8 cellular contexts compared by ENCODE assay signal in genomic region chr1:39269791-39270342, GRCh38.
DNase-seq lines count a peak whose midpoint lies in the region; ATAC-seq and TF ChIP-seq lines count a peak whose summit lies in the region.

No MANE protein-coding gene starts in this region.

- TF ChIP-seq CTCF in GM10248 (IDR thresholded peaks at IDR 0.05; ENCODE audit: control extremely low read depth, extremely low read depth, low read depth, missing control alignments) = no peak

- H3K36me3 Mint-ChIP-seq in natural killer cell treated with Interleukin-12 subunit alpha and Interleukin-12 subunit beta and Interleukin-15 and Interleukin-18, amount 100 ng/mL, for 72 hours = peaks cover 5% of the 10 kb centered on the region

- H3K27ac Mint-ChIP-seq in natural killer cell treated with Interleukin-12 subunit alpha and Interleukin-12 subunit beta and Interleukin-15 and Interleukin-18, amount 100 ng/mL, for 72 hours = peak overlapping the region; percentile 25 to 87

- no peaks in the 10 kb centered on the region for H3K27me3 Mint-ChIP-seq in natural killer cell treated with Interleukin-12 subunit alpha and Interleukin-12 subunit beta and Interleukin-15 and Interleukin-18, amount 100 ng/mL, for 72 hours

- peak overlapping the region; percentile 52 for H3K4me3 Mint-ChIP-seq in natural killer cell treated with Interleukin-12 subunit alpha and Interleukin-12 subunit beta and Interleukin-15 and Interleukin-18, amount 100 ng/mL, for 72 hours

- POLR2A ChIA-PET in GM10248 (lab: Yijun Ruan, JAX) = no interaction called here

- no peaks in the 10 kb centered on the region for H3K9me3 Mint-ChIP-seq in natural killer cell treated with Interleukin-12 subunit alpha and Interleukin-12 subunit beta and Interleukin-15 and Interleukin-18, amount 100 ng/mL, for 72 hours

- H3K4me1 Mint-ChIP-seq in natural killer cell treated with Interleukin-12 subunit alpha and Interleukin-12 subunit beta and Interleukin-15 and Interleukin-18, amount 100 ng/mL, for 72 hours (ENCODE audit: low read depth in 2 of 2) = peaks cover 62 to 71% of the 10 kb centered on the region in 2 donors

- H3K27ac ChIP-seq in caudate nucleus (ENCODE audit: low read depth, low read length) = peak overlapping the region; percentile 91

- CTCF ChIA-PET in GM10248 (lab: Yijun Ruan, JAX) = interaction anchor here (0.8 to 20.6 kb wide), 12 partner anchors 9 to 389 kb away, joined by 3 to 371 read pairs (median 3); partner anchors contain the start of gene MACF1

- DNase-seq in GM10248 (ENCODE audit: extremely low spot score) = peak; percentile 68
- DNase-seq in NAMALWA (ENCODE audit: low spot score) = peak; percentile 75
- peak in 6 of 61 donors; percentile 22 to 38 (median 28) for DNase-seq in caudate nucleus (lab: John Stamatoyannopoulos, UW)
- no peak for DNase-seq in natural killer cell treated with Interleukin-12 subunit alpha and Interleukin-12 subunit beta and Interleukin-15 and Interleukin-18, amount 100 ng/mL, for 72 hours (ENCODE audit: low spot score)
- no peak for DNase-seq in SW480 (ENCODE audit: low spot score)
- DNase-seq in A172 (ENCODE audit: low spot score) = no peak
- DNase-seq in activated CD4-positive, CD25-positive, alpha-beta regulatory T cell treated with anti-CD3 and anti-CD28 coated beads, Interleukin-2, amount 50 U/mL, for 72 hours = no peak

- peak; percentile 73 for ATAC-seq in GM21576 (IDR thresholded peaks at IDR 0.05; ENCODE audit: unreplicated experiment)
- peak; percentile 21 to 62 for ATAC-seq in natural killer cell treated with Interleukin-12 subunit alpha and Interleukin-12 subunit beta and Interleukin-15 and Interleukin-18, amount 100 ng/mL, for 72 hours

Comparison
In these comparisons a context has a peak if more than half of its experiments do, and no peak if none do; other contexts are left out.
1. DNase-seq: peak in GM10248 (single experiment) and NAMALWA (single experiment); none in natural killer cell treated with Interleukin-12 subunit alpha and Interleukin-12 subunit beta and Interleukin-15 and Interleukin-18, amount 100 ng/mL, for 72 hours (single experiment), SW480 (single experiment), A172 (single experiment) and activated CD4-positive, CD25-positive, alpha-beta regulatory T cell treated with anti-CD3 and anti-CD28 coated beads, Interleukin-2, amount 50 U/mL, for 72 hours (single experiment).